In the genomic region with DNA sequence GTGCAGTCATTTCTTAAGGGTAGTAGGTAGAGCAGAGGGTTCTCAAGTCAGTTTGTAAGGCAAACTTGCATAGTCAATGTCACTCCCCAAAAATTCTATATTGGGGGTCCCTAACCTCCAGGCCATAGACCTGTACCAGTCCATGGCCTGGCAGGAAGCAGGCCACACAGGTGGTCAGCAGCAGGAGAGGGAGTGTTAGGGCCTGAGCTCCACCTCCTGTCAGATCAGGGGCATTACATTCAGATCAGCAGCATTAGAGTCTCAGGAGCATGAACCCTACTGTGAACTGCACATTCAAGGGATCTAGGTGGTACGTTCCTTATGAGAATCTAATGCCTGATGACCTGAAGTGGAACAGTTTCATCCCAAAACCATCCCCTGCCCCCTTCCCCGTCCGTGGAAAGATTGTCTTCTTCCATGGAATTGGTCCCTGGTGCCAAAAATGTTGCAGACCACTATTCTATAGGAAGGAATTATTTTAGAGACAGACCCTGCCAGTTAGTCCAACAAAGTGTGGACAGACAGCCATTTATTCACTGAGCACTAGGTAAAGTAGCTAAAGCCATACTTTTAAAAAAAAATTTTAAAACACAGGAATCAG, we compare ENCODE assay signal across 9 cellular contexts. TPM values are rescaled to one million over a fixed set of nuclear protein-coding genes. Genes with fewer than 3 reads are reported as not detected.
DNase-seq lines count a peak whose midpoint lies in the region; ATAC-seq and TF ChIP-seq lines count a peak whose summit lies in the region.
"Had no signal": no experiment of that assay in that cellular context is flagged by ENCODE, and none has a peak within 500 bp of the region (broad histone marks: within the 10 kb centered on the region; RNA-seq: fewer than 3 reads in every experiment).

No MANE protein-coding gene starts in this region.

- H3K9me3 ChIP-seq in CD4-positive, alpha-beta memory T cell (ENCODE audit: control insufficient read depth in 1 of 2, low read length in 2 of 2): no peaks in the 10 kb centered on the region
- H3K9me3 ChIP-seq: neutrophil had no signal

- peaks cover 21% of the 10 kb centered on the region for H3K4me1 ChIP-seq in CD4-positive, alpha-beta memory T cell (ENCODE audit: insufficient read depth, low read length)

- ATAC-seq in GM18867 (IDR thresholded peaks at IDR 0.05; ENCODE audit: unreplicated experiment): peak; percentile 85

- H3K9me3 Mint-ChIP-seq in CD4-positive, alpha-beta memory T cell: no peaks in the 10 kb centered on the region

- no peak overlapping the region for H3K4me3 Mint-ChIP-seq in CD4-positive, alpha-beta memory T cell

- peak; percentile 78 for TF ChIP-seq CTCF in fibroblast of pulmonary artery (IDR thresholded peaks at IDR 0.05; ENCODE audit: low read length, missing control alignments)
- peak; percentile 83 for TF ChIP-seq CTCF in retinal pigment epithelial cell (conservative IDR thresholded peaks at IDR 0.05; ENCODE audit: low read depth, low read length)

- H3K36me3 Mint-ChIP-seq in CD4-positive, alpha-beta memory T cell: peaks cover 13 to 55% of the 10 kb centered on the region in 2 donors

- CTCF ChIA-PET in CD4-positive, alpha-beta memory T cell (lab: Charles Lee; ENCODE audit: partially characterized antibody): interaction anchor here (0.8 to 1.1 kb wide), 2 partner anchors 44 to 190 kb away, joined by 3 read pairs; no protein-coding TSS in a partner anchor

- peaks cover 15% of the 10 kb centered on the region for H3K36me3 ChIP-seq in CD4-positive, alpha-beta memory T cell (ENCODE audit: insufficient read depth, low read length)

- intact Hi-C loops in CD4-positive, alpha-beta memory T cell (cut with micrococcal nuclease): loop anchor here (1.0 kb wide), 1 partner anchor 188 kb away; no protein-coding TSS in a partner anchor
- intact Hi-C loops in posterior cingulate gyrus (cut with DNase I): no loop called here

- peak overlapping the region in 5 of 7 donors; percentile 55 to 77 (median 75) for H3K27ac Mint-ChIP-seq in CD4-positive, alpha-beta memory T cell

- DNase-seq in CD4-positive, alpha-beta memory T cell: no peak
- DNase-seq in HT1080 (ENCODE audit: low read depth): peak; percentile 42
- DNase-seq in SKM-1 treated with dmso at 0.1 percent for 144 hours (lab: John Stamatoyannopoulos, UW; ENCODE audit: unreplicated experiment): peak; percentile 8
- peak; percentile 60 for DNase-seq in fibroblast of pulmonary artery (ENCODE audit: low read depth)
- DNase-seq in retinal pigment epithelial cell (ENCODE audit: low read depth): peak; percentile 16
- DNase-seq in amniotic stem cell (lab: John Stamatoyannopoulos, UW): no peak
- no peak for DNase-seq in posterior cingulate gyrus

- no peak overlapping the region for H3K4me3 ChIP-seq in CD4-positive, alpha-beta memory T cell (ENCODE audit: low read length in 2 of 2)
- no peak overlapping the region for H3K4me3 ChIP-seq in fibroblast of pulmonary artery (replicated peaks; ENCODE audit: low read depth, low read length)
- no peak overlapping the region for H3K4me3 ChIP-seq in retinal pigment epithelial cell (ENCODE audit: low read length)

- H3K4me1 Mint-ChIP-seq in CD4-positive, alpha-beta memory T cell: peaks cover 24 to 35% (median 27%) of the 10 kb centered on the region in 4 donors

- POLR2A ChIA-PET in CD4-positive, alpha-beta memory T cell (lab: Charles Lee; ENCODE audit: partially characterized antibody): no interaction called here

- no peaks in the 10 kb centered on the region for H3K27me3 Mint-ChIP-seq in CD4-positive, alpha-beta memory T cell

- no peaks in the 10 kb centered on the region for H3K27me3 ChIP-seq in CD4-positive, alpha-beta memory T cell (ENCODE audit: insufficient read depth, low read length)
- H3K27me3 ChIP-seq: neutrophil had no signal

- H3K27ac ChIP-seq in CD4-positive, alpha-beta memory T cell (ENCODE audit: low read depth, low read length): no peak overlapping the region
- H3K27ac ChIP-seq: neutrophil had no signal

RNA-seq across cellular contexts. Expression of a gene that starts 6.7 kb away (rescaled TPM):
- total RNA-seq in CD4-positive, alpha-beta memory T cell: 10 to 100 TPM; 51.3 to 52.4 TPM
- 10 to 100 TPM; 32.4 to 40.8 TPM for polyA plus RNA-seq in CD4-positive, alpha-beta memory T cell
- 29.4 TPM in 2 replicates for total RNA-seq in HT1080 (2014; rRNA removed; shearing (Covaris generic))
- 32.0 and 52.7 TPM in 2 replicates for polyA plus RNA-seq in HT1080 (2015; cell fraction: cytosol; rRNA removed)
- 60.5 and 74.3 TPM in 2 replicates for polyA plus RNA-seq in HT1080 (2015; cell fraction: nucleus; rRNA removed)

RNA-seq across cellular contexts. Expression of a gene that starts 6.8 kb away (rescaled TPM):
- 10 to 100 TPM; 43.5 to 47.2 TPM for total RNA-seq in CD4-positive, alpha-beta memory T cell
- 10 to 100 TPM; 41.8 to 48.8 TPM for polyA plus RNA-seq in CD4-positive, alpha-beta memory T cell
- total RNA-seq in HT1080 (2014; rRNA removed; shearing (Covaris generic)): 50.5 and 50.8 TPM in 2 replicates
- 52.9 and 53.3 TPM in 2 replicates for polyA plus RNA-seq in HT1080 (2015; cell fraction: cytosol; rRNA removed)
- polyA plus RNA-seq in HT1080 (2015; cell fraction: nucleus; rRNA removed): 41.3 and 47.8 TPM in 2 replicates

Comparison
In these comparisons a context has a peak if more than half of its experiments do, and no peak if none do; other contexts are left out.
1. DNase-seq: peak in HT1080 (single experiment), SKM-1 treated with dmso at 0.1 percent for 144 hours (single experiment), fibroblast of pulmonary artery (single experiment) and retinal pigment epithelial cell (single experiment); none in CD4-positive, alpha-beta memory T cell (0 of 5), amniotic stem cell (single experiment) and posterior cingulate gyrus (0 of 10).